8 cellular contexts compared by ENCODE assay signal in genomic region chr2:85325466-85325811, GRCh38. TPM values are rescaled to one million over a fixed set of nuclear protein-coding genes. Genes with fewer than 3 reads are reported as not detected.
DNase-seq lines count a peak whose midpoint lies in the region; ATAC-seq and TF ChIP-seq lines count a peak whose summit lies in the region.

No MANE protein-coding gene starts in this region.

- no peaks in the 10 kb centered on the region for H3K9me2 ChIP-seq in Loucy (replicated peaks; ENCODE audit: low read depth, low read length)

- peak overlapping the region; percentile 98 for H3K4me2 ChIP-seq in Loucy (ENCODE audit: low read depth, low read length, poor library complexity, severe bottlenecking)

- H3K79me2 ChIP-seq in Loucy (ENCODE audit: insufficient read depth, low read length), result peaks cover 83% of the 10 kb centered on the region

- DNase-seq in AG09309 (ENCODE audit: low read depth) (no peak), colonic mucosa (no peak), nephron progenitor cell (no peak), mucosa of descending colon (no peak), nucleus accumbens (lab: John Stamatoyannopoulos, UW) (no peak)
- no peak for DNase-seq in stimulated activated CD4-positive, alpha-beta T cell treated with anti-CD3 and anti-CD28 coated beads, Interleukin-1b, Interleukin-23, amount 100 ng/mL, for 48 hours

- ATAC-seq in mucosa of descending colon, result no peak
- ATAC-seq in GM18870 (IDR thresholded peaks at IDR 0.05; ENCODE audit: unreplicated experiment), result no peak

- no peaks in the 10 kb centered on the region for H3K9me3 Mint-ChIP-seq in nephron progenitor cell

- H2AFZ ChIP-seq in Loucy (ENCODE audit: low read length), result no peak overlapping the region

- H3K9ac ChIP-seq in Loucy (ENCODE audit: low read depth, low read length, poor library complexity, severe bottlenecking), result peak overlapping the region; percentile 90
- H3K9ac ChIP-seq in colonic mucosa (ENCODE audit: low read depth in 2 of 2, low read length in 2 of 2), result peak overlapping the region in 1 of 2 donors; percentile 97

- H3K36me3 ChIP-seq in Loucy (ENCODE audit: insufficient read depth, low read length) (peaks cover 43% of the 10 kb centered on the region), colonic mucosa (peaks cover 5% of the 10 kb centered on the region), mucosa of descending colon (ENCODE audit: low read depth) (peaks cover 9% of the 10 kb centered on the region)

- H3K4me1 ChIP-seq in Loucy (ENCODE audit: insufficient read depth, low read length, poor library complexity, severe bottlenecking) (peaks cover 51% of the 10 kb centered on the region), colonic mucosa (peaks cover 11% of the 10 kb centered on the region), mucosa of descending colon (ENCODE audit: low read depth) (peaks cover 26% of the 10 kb centered on the region)

- no peaks in the 10 kb centered on the region for H3K27me3 Mint-ChIP-seq in nephron progenitor cell (ENCODE audit: low read depth, poor library complexity)

- H3F3A ChIP-seq in Loucy (ENCODE audit: low read depth), result no peaks in the 10 kb centered on the region

- H4K20me1 ChIP-seq in Loucy (ENCODE audit: insufficient read depth, low read length, poor library complexity, severe bottlenecking), result peaks cover 69% of the 10 kb centered on the region

- intact Hi-C loops in colonic mucosa (cut with DNase I) (no loop called here), mucosa of descending colon (cut with DNase I, micrococcal nuclease) (no loop called here)

- H3K27ac Mint-ChIP-seq in nephron progenitor cell, result no peak overlapping the region

- H3K4me1 Mint-ChIP-seq in nephron progenitor cell, result peaks cover 50% of the 10 kb centered on the region

- TF ChIP-seq CTCF in AG09309 (IDR thresholded peaks at IDR 0.05; ENCODE audit: control insufficient read depth, insufficient read depth, low read depth, low read length, missing control alignments) (no peak), Loucy (conservative IDR thresholded peaks at IDR 0.05; ENCODE audit: low read length) (no peak), colonic mucosa (IDR thresholded peaks at IDR 0.05) (no peak), nephron progenitor cell (IDR thresholded peaks at IDR 0.05) (no peak), mucosa of descending colon (IDR thresholded peaks at IDR 0.05) (no peak)

- H3K9me3 ChIP-seq in Loucy (ENCODE audit: insufficient read depth, low read depth, low read length) (no peaks in the 10 kb centered on the region), colonic mucosa (no peaks in the 10 kb centered on the region), mucosa of descending colon (no peaks in the 10 kb centered on the region)

- H3K27me3 ChIP-seq in Loucy (ENCODE audit: insufficient read depth, low read length, poor library complexity, severe bottlenecking), result no peaks in the 10 kb centered on the region
- H3K27me3 ChIP-seq in colonic mucosa, result no peaks in the 10 kb centered on the region

- peaks cover 48% of the 10 kb centered on the region for H3K36me3 Mint-ChIP-seq in nephron progenitor cell (ENCODE audit: low read depth)

- peak overlapping the region; percentile 91 for H3K4me3 ChIP-seq in AG09309 (ENCODE audit: control insufficient read depth, low read depth, low read length)
- peak overlapping the region; percentile 82 for H3K4me3 ChIP-seq in Loucy (ENCODE audit: low read length, poor library complexity, severe bottlenecking)
- peak overlapping the region; percentile 61 for H3K4me3 ChIP-seq in colonic mucosa
- no peak overlapping the region for H3K4me3 ChIP-seq in mucosa of descending colon

- peak overlapping the region; percentile 97 for H3K4me3 Mint-ChIP-seq in nephron progenitor cell

- peak overlapping the region; percentile 88 for H3K27ac ChIP-seq in colonic mucosa

RNA-seq across cellular contexts. Expression of gene TGOLN2, which starts 2.4 kb away (rescaled TPM):
- 100 to 1,000 TPM; 140 to 162 TPM for total RNA-seq in colonic mucosa
- 100 to 1,000 TPM; 148 to 227 (median 163) TPM for total RNA-seq in mucosa of descending colon

RNA-seq across cellular contexts. Expression of gene RETSAT, which starts 28.9 kb away (rescaled TPM):
- total RNA-seq in colonic mucosa (100 to 1,000 TPM; 145 to 190 TPM), mucosa of descending colon (100 to 1,000 TPM; 154 to 378 (median 278) TPM)

RNA-seq across cellular contexts. Expression of gene ELMOD3, which starts 29.1 kb away (rescaled TPM):
- total RNA-seq in colonic mucosa, result 10 to 100 TPM; 13.4 to 19.4 TPM
- total RNA-seq in mucosa of descending colon, result 10 to 100 TPM; 18.1 to 29.8 (median 23.0) TPM
